1 cellular context compared by ENCODE assay signal in genomic region chr6:168053086-168053956, GRCh38.
TF ChIP-seq lines count a peak whose summit lies in the region.

No MANE protein-coding gene starts in this region.

TF ChIP-seq in GM23338, 12 proteins besides CTCF, POLR2A, EP300 and RAD21 (continued from another document):
- TF ChIP-seq ZNF462 (CRISPR knock-in tag; IDR thresholded peaks at IDR 0.05) (no peak), JUNB (IDR thresholded peaks at IDR 0.05; ENCODE audit: unreplicated experiment) (no peak), ETS1 (IDR thresholded peaks at IDR 0.05) (no peak), REST (IDR thresholded peaks at IDR 0.05; ENCODE audit: unreplicated experiment) (no peak)
